16 cellular contexts compared by ENCODE assay signal in the genomic region with DNA sequence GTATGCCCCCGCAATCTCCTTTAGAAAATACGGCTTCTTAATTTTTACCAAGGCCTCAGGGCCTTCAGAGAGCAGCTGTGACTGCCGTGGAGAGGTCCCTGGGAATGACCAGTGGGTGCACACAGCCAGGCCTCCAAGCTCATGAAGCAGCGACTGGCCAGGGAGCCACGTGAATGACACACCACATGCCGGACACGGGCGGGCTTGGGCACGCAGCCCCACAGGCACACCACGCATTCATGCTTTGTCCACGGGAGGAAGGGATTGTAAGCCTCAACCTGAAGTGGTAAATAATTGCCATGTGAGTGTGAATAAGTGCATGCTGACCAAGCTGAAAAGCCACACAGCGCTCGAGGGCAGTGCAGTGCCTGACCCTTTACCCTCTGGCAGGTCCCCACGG.
"Had no signal": no experiment of that assay in that cellular context is flagged by ENCODE, and none has a peak within 500 bp of the region (broad histone marks: within the 10 kb centered on the region; RNA-seq: fewer than 3 reads in every experiment).

No MANE protein-coding gene starts in this region.

- H3K4me3 Mint-ChIP-seq: activated naive CD4-positive, alpha-beta T cell treated with anti-CD3 and anti-CD28 coated beads, Interleukin-2, amount 10 ng/mL, durations not matched to agents 7 days and 5 days; activated naive CD8-positive, alpha-beta T cell treated with anti-CD3 and anti-CD28 coated beads, Interleukin-2, amount 50 U/mL, for 24 hours; T-helper 1 cell treated with Interleukin-12 subunit alpha and Interleukin-12 subunit beta and Interleukin-4 antibody, amounts not matched to agents 30 μg/mL and 1 μg/mL, for 36 hours had no signal

- H3K27ac ChIP-seq: esophagus muscularis mucosa, lower lobe of right lung, sigmoid colon, SJSA1, tibial artery had no signal

- H3K27ac Mint-ChIP-seq: activated naive CD4-positive, alpha-beta T cell treated with anti-CD3 and anti-CD28 coated beads, Interleukin-2, amount 10 ng/mL, durations not matched to agents 7 days and 5 days; activated naive CD8-positive, alpha-beta T cell treated with anti-CD3 and anti-CD28 coated beads, Interleukin-2, amount 50 U/mL, for 24 hours; activated T-helper 2 cell treated with anti-CD3 and anti-CD28 coated beads, Interferon-gamma antibody, Interleukin-2, Interleukin-4, amounts not matched to agents 10 μg/mL and 5 μg/mL and 100 μg/mL, durations not matched to agents 14 hours and 24 hours and 36 hours; T-helper 1 cell treated with Interleukin-12 subunit alpha and Interleukin-12 subunit beta and Interleukin-4 antibody, amounts not matched to agents 30 μg/mL and 1 μg/mL, for 36 hours had no signal

- H3K27me3 ChIP-seq: esophagus muscularis mucosa, neutrophil, sigmoid colon, SJSA1, tibial artery had no signal

- H3K9me3 Mint-ChIP-seq: activated naive CD8-positive, alpha-beta T cell treated with anti-CD3 and anti-CD28 coated beads, Interleukin-2, amount 50 U/mL, for 24 hours; activated T-helper 2 cell treated with anti-CD3 and anti-CD28 coated beads, Interferon-gamma antibody, Interleukin-2, Interleukin-4, amounts not matched to agents 10 μg/mL and 5 μg/mL and 100 μg/mL, durations not matched to agents 14 hours and 24 hours and 36 hours had no signal

- H3K36me3 ChIP-seq: neutrophil, SJSA1 had no signal

- DNase-seq: activated CD4-positive, alpha-beta T cell treated with anti-CD3 and anti-CD28 coated beads, Interleukin-2, amount 50 U/mL, for 1 hour; activated CD4-positive, CD25-positive, alpha-beta regulatory T cell treated with anti-CD3 and anti-CD28 coated beads, Interleukin-2, amount 50 U/mL, for 72 hours; activated naive CD4-positive, alpha-beta T cell treated with anti-CD3 and anti-CD28 coated beads, Interleukin-2, amount 10 ng/mL, durations not matched to agents 7 days and 5 days; activated naive CD8-positive, alpha-beta T cell treated with anti-CD3 and anti-CD28 coated beads, Interleukin-2, amount 50 U/mL, for 24 hours; activated T-cell treated with anti-CD3 and anti-CD28 coated beads, Interleukin-2, amount 50 U/mL, for 1 hour; cortex of kidney; effector CD4-positive, alpha-beta T cell; lower lobe of right lung; sigmoid colon; stimulated activated naive CD4-positive, alpha-beta T cell treated with Interleukin-2 at 50 U/mL for 16 hours; tibial artery had no signal

- H3K9me3 ChIP-seq: esophagus muscularis mucosa, lower lobe of right lung, neutrophil, sigmoid colon, SJSA1, tibial artery had no signal

- H3K27me3 Mint-ChIP-seq: activated naive CD4-positive, alpha-beta T cell treated with anti-CD3 and anti-CD28 coated beads, Interleukin-2, amount 10 ng/mL, durations not matched to agents 7 days and 5 days; activated naive CD8-positive, alpha-beta T cell treated with anti-CD3 and anti-CD28 coated beads, Interleukin-2, amount 50 U/mL, for 24 hours had no signal

- H3K4me1 Mint-ChIP-seq: activated naive CD4-positive, alpha-beta T cell treated with anti-CD3 and anti-CD28 coated beads, Interleukin-2, amount 10 ng/mL, durations not matched to agents 7 days and 5 days had no signal

- ATAC-seq: activated naive CD8-positive, alpha-beta T cell treated with anti-CD3 and anti-CD28 coated beads, Interleukin-2, amount 50 U/mL, for 24 hours; lower lobe of right lung had no signal

- H3K4me1 ChIP-seq: esophagus muscularis mucosa, lower lobe of right lung, sigmoid colon, SJSA1, tibial artery had no signal

- H3K4me3 ChIP-seq: esophagus muscularis mucosa, lower lobe of right lung, sigmoid colon, SJSA1, tibial artery had no signal
